In genomic region chr2:79723830-79724229, GRCh38 we compare ENCODE assay signal across 15 cellular contexts.
DNase-seq lines count a peak whose midpoint lies in the region; FAIRE-seq and TF ChIP-seq lines count a peak whose summit lies in the region.
"Had no signal": no experiment of that assay in that cellular context is flagged by ENCODE, and none has a peak within 500 bp of the region (broad histone marks: within the 10 kb centered on the region; RNA-seq: fewer than 3 reads in every experiment).

No MANE protein-coding gene starts in this region.

- no peaks in the 10 kb centered on the region for H3K79me2 ChIP-seq in astrocyte (ENCODE audit: insufficient read depth, low read length)

- H3K27ac ChIP-seq in astrocyte (ENCODE audit: low read depth, low read length) (peak overlapping the region; percentile 94), thyroid gland (no peak overlapping the region)
- H3K27ac ChIP-seq: tibial nerve had no signal

- H3K4me1 Mint-ChIP-seq in astrocyte (ENCODE audit: low read depth, unreplicated experiment) = peaks cover 38% of the 10 kb centered on the region

- no peaks in the 10 kb centered on the region for H3K27me3 ChIP-seq in astrocyte (ENCODE audit: insufficient read depth, low read length)
- no peaks in the 10 kb centered on the region for H3K27me3 ChIP-seq in thyroid gland
- H3K27me3 ChIP-seq: tibial nerve had no signal

- no peaks in the 10 kb centered on the region for H3K9me3 ChIP-seq in astrocyte (ENCODE audit: insufficient read depth, low read depth, low read length)
- H3K9me3 ChIP-seq in thyroid gland = no peaks in the 10 kb centered on the region
- H3K9me3 ChIP-seq: tibial nerve had no signal

- peak overlapping the region; percentile 100 for H3K27ac Mint-ChIP-seq in astrocyte (ENCODE audit: unreplicated experiment)
- H3K27ac Mint-ChIP-seq: activated T-helper 1 cell treated with anti-CD3 and anti-CD28 coated beads, Interleukin-12 subunit alpha, Interleukin-12 subunit beta, Interleukin-2, Interleukin-4 antibody, amounts not matched to agents 30 ng/mL and 10 ng/mL and 1 ng/mL, durations not matched to agents 14 hours and 24 hours and 36 hours had no signal

- peak; percentile 100 for FAIRE-seq in astrocyte (lab: Jason Lieb, UNC)
- FAIRE-seq: G401.6 had no signal

- H3K4me3 ChIP-seq in astrocyte (ENCODE audit: insufficient read depth, low read depth, low read length) (no peak overlapping the region), thyroid gland (replicated peaks in 1 of 3) (no peak overlapping the region)
- H3K4me3 ChIP-seq: tibial nerve had no signal

- H2AFZ ChIP-seq in astrocyte (ENCODE audit: low read depth, low read length) = peak overlapping the region; percentile 6

- H3K27me3 Mint-ChIP-seq in astrocyte (ENCODE audit: low read depth, unreplicated experiment) = no peaks in the 10 kb centered on the region

- peak; percentile 92 for DNase-seq in ACHN
- DNase-seq in HK-2 (ENCODE audit: unreplicated experiment) = peak; percentile 50
- peak; percentile 100 for DNase-seq in astrocyte (ENCODE audit: low read depth)
- DNase-seq in iris pigment epithelial cell (ENCODE audit: low read depth) = peak; percentile 99
- no peak for DNase-seq in SK-N-DZ (ENCODE audit: low spot score)
- no peak for DNase-seq in thyroid gland
- DNase-seq in DMS79 (lab: John Stamatoyannopoulos, UW) = no peak
- no peak for DNase-seq in midbrain (lab: John Stamatoyannopoulos, UW)
- DNase-seq: activated CD4-positive, alpha-beta T cell treated with anti-CD3 and anti-CD28 coated beads for 1 hour; AML-193; NCI-H510A treated with DMSO at 0.1 percent for 48 hours; SIG-M5 had no signal

- in situ Hi-C loops in ACHN (cut with HindIII; ENCODE audit: low pct_ligation_motif_present, low pct_unique_long_range_greater_than_20kb, low sequenced_read_pairs) = no loop called here

- H3K36me3 ChIP-seq in astrocyte (ENCODE audit: insufficient read depth, low read length) (no peaks in the 10 kb centered on the region), thyroid gland (no peaks in the 10 kb centered on the region)
- H3K36me3 ChIP-seq: tibial nerve had no signal

- H3K36me3 Mint-ChIP-seq in astrocyte (ENCODE audit: low read depth, unreplicated experiment) = peaks cover 5% of the 10 kb centered on the region

- H3K4me2 ChIP-seq in astrocyte (ENCODE audit: low read length) = peak overlapping the region; percentile 46

- H3K4me3 Mint-ChIP-seq in astrocyte (ENCODE audit: unreplicated experiment) = peak overlapping the region; percentile 25
- H3K4me3 Mint-ChIP-seq: activated T-helper 1 cell treated with anti-CD3 and anti-CD28 coated beads, Interleukin-12 subunit alpha, Interleukin-12 subunit beta, Interleukin-2, Interleukin-4 antibody, amounts not matched to agents 30 ng/mL and 10 ng/mL and 1 ng/mL, durations not matched to agents 14 hours and 24 hours and 36 hours had no signal

- 80 to 81% methylated on average over 2 of the region's 2 CpGs for WGBS in thyroid gland, 2 donors

- H3K4me1 ChIP-seq in astrocyte (ENCODE audit: insufficient read depth, low read length) (peaks cover 24% of the 10 kb centered on the region), thyroid gland (no peaks in the 10 kb centered on the region)
- H3K4me1 ChIP-seq: tibial nerve had no signal

- peaks cover 3% of the 10 kb centered on the region for H3K9me3 Mint-ChIP-seq in astrocyte (ENCODE audit: unreplicated experiment)

- TF ChIP-seq CTCF in astrocyte (IDR thresholded peaks at IDR 0.05; ENCODE audit: insufficient read depth, low read depth, low read length) (no peak), thyroid gland (IDR thresholded peaks at IDR 0.05) (no peak)

- H3K9ac ChIP-seq in astrocyte (ENCODE audit: low read length) = peak overlapping the region; percentile 67

- H4K20me1 ChIP-seq in astrocyte (ENCODE audit: insufficient read depth, low read length) = no peaks in the 10 kb centered on the region

- intact Hi-C loops in thyroid gland (cut with DNase I) = no loop called here

- no peak for TF ChIP-seq POLR2A in thyroid gland (IDR thresholded peaks at IDR 0.05)

Comparison
In these comparisons a context has a peak if more than half of its experiments do, and no peak if none do; other contexts are left out.
1. DNase-seq: peak in ACHN (single experiment), HK-2 (single experiment), astrocyte (single experiment) and iris pigment epithelial cell (single experiment); none in SK-N-DZ (single experiment), thyroid gland (0 of 2), DMS79 (single experiment) and midbrain (single experiment).